ENCODE assay signal across 1 cellular context in genomic region chr11:111330234-111330893, GRCh38.
TF ChIP-seq lines count a peak whose summit lies in the region.

No MANE protein-coding gene starts in this region.

TF ChIP-seq in HepG2, 621 proteins besides CTCF, POLR2A, EP300 and RAD21 (continued from another document and continues in another):
- peak; percentile 67 for TF ChIP-seq ZNF687 (CRISPR knock-in tag; IDR thresholded peaks at IDR 0.05)
- TF ChIP-seq, protein P1, sequence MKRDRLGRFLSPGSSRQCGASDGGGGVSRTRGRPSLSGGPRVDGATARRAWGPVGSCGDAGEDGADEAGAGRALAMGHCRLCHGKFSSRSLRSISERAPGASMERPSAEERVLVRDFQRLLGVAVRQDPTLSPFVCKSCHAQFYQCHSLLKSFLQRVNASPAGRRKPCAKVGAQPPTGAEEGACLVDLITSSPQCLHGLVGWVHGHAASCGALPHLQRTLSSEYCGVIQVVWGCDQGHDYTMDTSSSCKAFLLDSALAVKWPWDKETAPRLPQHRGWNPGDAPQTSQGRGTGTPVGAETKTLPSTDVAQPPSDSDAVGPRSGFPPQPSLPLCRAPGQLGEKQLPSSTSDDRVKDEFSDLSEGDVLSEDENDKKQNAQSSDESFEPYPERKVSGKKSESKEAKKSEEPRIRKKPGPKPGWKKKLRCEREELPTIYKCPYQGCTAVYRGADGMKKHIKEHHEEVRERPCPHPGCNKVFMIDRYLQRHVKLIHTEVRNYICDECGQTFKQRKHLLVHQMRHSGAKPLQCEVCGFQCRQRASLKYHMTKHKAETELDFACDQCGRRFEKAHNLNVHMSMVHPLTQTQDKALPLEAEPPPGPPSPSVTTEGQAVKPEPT (CRISPR knock-in tag; IDR thresholded peaks at IDR 0.05; ENCODE audit: low read depth) = no peak
- TF ChIP-seq NR0B2 (CRISPR knock-in tag; IDR thresholded peaks at IDR 0.05) = no peak
- TF ChIP-seq, protein P2, sequence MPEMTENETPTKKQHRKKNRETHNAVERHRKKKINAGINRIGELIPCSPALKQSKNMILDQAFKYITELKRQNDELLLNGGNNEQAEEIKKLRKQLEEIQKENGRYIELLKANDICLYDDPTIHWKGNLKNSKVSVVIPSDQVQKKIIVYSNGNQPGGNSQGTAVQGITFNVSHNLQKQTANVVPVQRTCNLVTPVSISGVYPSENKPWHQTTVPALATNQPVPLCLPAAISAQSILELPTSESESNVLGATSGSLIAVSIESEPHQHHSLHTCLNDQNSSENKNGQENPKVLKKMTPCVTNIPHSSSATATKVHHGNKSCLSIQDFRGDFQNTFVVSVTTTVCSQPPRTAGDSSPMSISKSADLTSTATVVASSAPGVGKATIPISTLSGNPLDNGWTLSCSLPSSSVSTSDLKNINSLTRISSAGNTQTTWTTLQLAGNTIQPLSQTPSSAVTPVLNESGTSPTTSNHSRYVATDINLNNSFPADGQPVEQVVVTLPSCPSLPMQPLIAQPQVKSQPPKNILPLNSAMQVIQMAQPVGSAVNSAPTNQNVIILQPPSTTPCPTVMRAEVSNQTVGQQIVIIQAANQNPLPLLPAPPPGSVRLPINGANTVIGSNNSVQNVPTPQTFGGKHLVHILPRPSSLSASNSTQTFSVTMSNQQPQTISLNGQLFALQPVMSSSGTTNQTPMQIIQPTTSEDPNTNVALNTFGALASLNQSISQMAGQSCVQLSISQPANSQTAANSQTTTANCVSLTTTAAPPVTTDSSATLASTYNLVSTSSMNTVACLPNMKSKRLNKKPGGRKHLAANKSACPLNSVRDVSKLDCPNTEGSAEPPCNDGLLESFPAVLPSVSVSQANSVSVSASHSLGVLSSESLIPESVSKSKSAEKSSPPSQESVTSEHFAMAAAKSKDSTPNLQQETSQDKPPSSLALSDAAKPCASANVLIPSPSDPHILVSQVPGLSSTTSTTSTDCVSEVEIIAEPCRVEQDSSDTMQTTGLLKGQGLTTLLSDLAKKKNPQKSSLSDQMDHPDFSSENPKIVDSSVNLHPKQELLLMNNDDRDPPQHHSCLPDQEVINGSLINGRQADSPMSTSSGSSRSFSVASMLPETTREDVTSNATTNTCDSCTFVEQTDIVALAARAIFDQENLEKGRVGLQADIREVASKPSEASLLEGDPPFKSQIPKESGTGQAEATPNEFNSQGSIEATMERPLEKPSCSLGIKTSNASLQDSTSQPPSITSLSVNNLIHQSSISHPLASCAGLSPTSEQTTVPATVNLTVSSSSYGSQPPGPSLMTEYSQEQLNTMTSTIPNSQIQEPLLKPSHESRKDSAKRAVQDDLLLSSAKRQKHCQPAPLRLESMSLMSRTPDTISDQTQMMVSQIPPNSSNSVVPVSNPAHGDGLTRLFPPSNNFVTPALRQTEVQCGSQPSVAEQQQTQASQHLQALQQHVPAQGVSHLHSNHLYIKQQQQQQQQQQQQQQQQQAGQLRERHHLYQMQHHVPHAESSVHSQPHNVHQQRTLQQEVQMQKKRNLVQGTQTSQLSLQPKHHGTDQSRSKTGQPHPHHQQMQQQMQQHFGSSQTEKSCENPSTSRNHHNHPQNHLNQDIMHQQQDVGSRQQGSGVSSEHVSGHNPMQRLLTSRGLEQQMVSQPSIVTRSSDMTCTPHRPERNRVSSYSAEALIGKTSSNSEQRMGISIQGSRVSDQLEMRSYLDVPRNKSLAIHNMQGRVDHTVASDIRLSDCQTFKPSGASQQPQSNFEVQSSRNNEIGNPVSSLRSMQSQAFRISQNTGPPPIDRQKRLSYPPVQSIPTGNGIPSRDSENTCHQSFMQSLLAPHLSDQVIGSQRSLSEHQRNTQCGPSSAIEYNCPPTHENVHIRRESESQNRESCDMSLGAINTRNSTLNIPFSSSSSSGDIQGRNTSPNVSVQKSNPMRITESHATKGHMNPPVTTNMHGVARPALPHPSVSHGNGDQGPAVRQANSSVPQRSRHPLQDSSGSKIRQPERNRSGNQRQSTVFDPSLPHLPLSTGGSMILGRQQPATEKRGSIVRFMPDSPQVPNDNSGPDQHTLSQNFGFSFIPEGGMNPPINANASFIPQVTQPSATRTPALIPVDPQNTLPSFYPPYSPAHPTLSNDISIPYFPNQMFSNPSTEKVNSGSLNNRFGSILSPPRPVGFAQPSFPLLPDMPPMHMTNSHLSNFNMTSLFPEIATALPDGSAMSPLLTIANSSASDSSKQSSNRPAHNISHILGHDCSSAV (CRISPR knock-in tag; IDR thresholded peaks at IDR 0.05; ENCODE audit: borderline replicate concordance) = no peak
- no peak for TF ChIP-seq SRSF9 (IDR thresholded peaks at IDR 0.05; ENCODE audit: borderline replicate concordance, insufficient read depth, low read depth, low read length, poor library complexity, severe bottlenecking)
- TF ChIP-seq, protein P3, sequence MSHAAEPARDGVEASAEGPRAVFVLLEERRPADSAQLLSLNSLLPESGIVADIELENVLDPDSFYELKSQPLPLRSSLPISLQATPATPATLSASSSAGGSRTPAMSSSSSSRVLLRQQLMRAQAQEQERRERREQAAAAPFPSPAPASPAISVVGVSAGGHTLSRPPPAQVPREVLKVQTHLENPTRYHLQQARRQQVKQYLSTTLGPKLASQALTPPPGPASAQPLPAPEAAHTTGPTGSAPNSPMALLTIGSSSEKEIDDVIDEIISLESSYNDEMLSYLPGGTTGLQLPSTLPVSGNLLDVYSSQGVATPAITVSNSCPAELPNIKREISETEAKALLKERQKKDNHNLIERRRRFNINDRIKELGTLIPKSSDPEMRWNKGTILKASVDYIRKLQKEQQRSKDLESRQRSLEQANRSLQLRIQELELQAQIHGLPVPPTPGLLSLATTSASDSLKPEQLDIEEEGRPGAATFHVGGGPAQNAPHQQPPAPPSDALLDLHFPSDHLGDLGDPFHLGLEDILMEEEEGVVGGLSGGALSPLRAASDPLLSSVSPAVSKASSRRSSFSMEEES (CRISPR knock-in tag; IDR thresholded peaks at IDR 0.05) = no peak
- no peak for TF ChIP-seq FIP1L1 (IDR thresholded peaks at IDR 0.05; ENCODE audit: borderline replicate concordance, insufficient read depth, low read depth, low read length)
- 0 out of 2 replicates have a peak, but pooled peaks have one; percentile 46 for TF ChIP-seq ZMYM4 (CRISPR knock-in tag; IDR thresholded peaks at IDR 0.05)
- TF ChIP-seq HDAC1 (CRISPR knock-in tag; IDR thresholded peaks at IDR 0.05) = 0 out of 2 replicates have a peak, but pooled peaks have one; percentile 30
- TF ChIP-seq ZNF430 (CRISPR knock-in tag; IDR thresholded peaks at IDR 0.05) = no peak
- TF ChIP-seq SOX13 (IDR thresholded peaks at IDR 0.05) = no peak
- TF ChIP-seq SOX13 (CRISPR knock-in tag; conservative IDR thresholded peaks at IDR 0.05 in 1 of 2, IDR thresholded peaks at IDR 0.05 in 1 of 2) = peak in 1 of 2 experiments; percentile 28; a peak in 2 of 4 replicates
- TF ChIP-seq MIER2 (CRISPR knock-in tag; IDR thresholded peaks at IDR 0.05) = no peak
- no peak for TF ChIP-seq ZSCAN9 (CRISPR knock-in tag; IDR thresholded peaks at IDR 0.05; ENCODE audit: borderline replicate concordance)
- no peak for TF ChIP-seq ZFP1 (CRISPR knock-in tag; IDR thresholded peaks at IDR 0.05)
- TF ChIP-seq DPF2 (CRISPR knock-in tag; IDR thresholded peaks at IDR 0.05; ENCODE audit: borderline replicate concordance, low read depth) = no peak
- TF ChIP-seq MIXL1 (CRISPR knock-in tag; IDR thresholded peaks at IDR 0.05) = no peak
- TF ChIP-seq ZNF224 (CRISPR knock-in tag; IDR thresholded peaks at IDR 0.05) = no peak
- peak; percentile 82 for TF ChIP-seq NR2F6 (IDR thresholded peaks at IDR 0.05)
- peak; percentile 61; the same call in 1 of the 2 replicates for TF ChIP-seq NR2F6 (CRISPR knock-in tag; IDR thresholded peaks at IDR 0.05)
- TF ChIP-seq PCBP2 (optimal IDR thresholded peaks at IDR 0.05; ENCODE audit: low read depth, low read length, poor library complexity, severe bottlenecking) = no peak
- TF ChIP-seq GATA4 (IDR thresholded peaks at IDR 0.05; ENCODE audit: borderline replicate concordance, low read depth) = no peak
- no peak for TF ChIP-seq ZNF251 (CRISPR knock-in tag; IDR thresholded peaks at IDR 0.05)
- no peak for TF ChIP-seq ZNF207 (IDR thresholded peaks at IDR 0.05; ENCODE audit: borderline replicate concordance)
- TF ChIP-seq ISL2 (CRISPR knock-in tag; IDR thresholded peaks at IDR 0.05) = 0 out of 2 replicates have a peak, but pooled peaks have one; percentile 28
- no peak for TF ChIP-seq BCL3 (CRISPR knock-in tag; IDR thresholded peaks at IDR 0.05)
- TF ChIP-seq RXRB (CRISPR knock-in tag; IDR thresholded peaks at IDR 0.05; ENCODE audit: borderline replicate concordance) = peak; percentile 74
- no peak for TF ChIP-seq RFX1 (IDR thresholded peaks at IDR 0.05)
- peak; percentile 9 for TF ChIP-seq XRCC5 (optimal IDR thresholded peaks at IDR 0.05; ENCODE audit: low read length)
- TF ChIP-seq TCF7 (IDR thresholded peaks at IDR 0.05; ENCODE audit: low read depth) = no peak
- TF ChIP-seq HOXA3 (CRISPR knock-in tag; IDR thresholded peaks at IDR 0.05) = peak; percentile 13; the same call in 1 of the 2 replicates
- TF ChIP-seq ZMYM3 (CRISPR knock-in tag; IDR thresholded peaks at IDR 0.05) = 0 out of 2 replicates have a peak, but pooled peaks have one; percentile 42
- TF ChIP-seq PBX3 (CRISPR knock-in tag; IDR thresholded peaks at IDR 0.05; ENCODE audit: borderline replicate concordance) = no peak
- TF ChIP-seq CREB1 (IDR thresholded peaks at IDR 0.05) = no peak
- no peak for TF ChIP-seq CREB1 (CRISPR knock-in tag; IDR thresholded peaks at IDR 0.05)
- peak; percentile 54 for TF ChIP-seq NR2C2 (CRISPR knock-in tag; IDR thresholded peaks at IDR 0.05; ENCODE audit: borderline replicate concordance)
- 0 out of 2 replicates have a peak, but pooled peaks have one; percentile 29 for TF ChIP-seq YEATS2 (CRISPR knock-in tag; IDR thresholded peaks at IDR 0.05; ENCODE audit: borderline replicate concordance)
- TF ChIP-seq GATAD2A (CRISPR knock-in tag; IDR thresholded peaks at IDR 0.05) = peak; percentile 49; the same call in 1 of the 2 replicates
- no peak for TF ChIP-seq ASH2L (IDR thresholded peaks at IDR 0.05; ENCODE audit: insufficient read length, low read depth, low read length)
